In the genomic region with DNA sequence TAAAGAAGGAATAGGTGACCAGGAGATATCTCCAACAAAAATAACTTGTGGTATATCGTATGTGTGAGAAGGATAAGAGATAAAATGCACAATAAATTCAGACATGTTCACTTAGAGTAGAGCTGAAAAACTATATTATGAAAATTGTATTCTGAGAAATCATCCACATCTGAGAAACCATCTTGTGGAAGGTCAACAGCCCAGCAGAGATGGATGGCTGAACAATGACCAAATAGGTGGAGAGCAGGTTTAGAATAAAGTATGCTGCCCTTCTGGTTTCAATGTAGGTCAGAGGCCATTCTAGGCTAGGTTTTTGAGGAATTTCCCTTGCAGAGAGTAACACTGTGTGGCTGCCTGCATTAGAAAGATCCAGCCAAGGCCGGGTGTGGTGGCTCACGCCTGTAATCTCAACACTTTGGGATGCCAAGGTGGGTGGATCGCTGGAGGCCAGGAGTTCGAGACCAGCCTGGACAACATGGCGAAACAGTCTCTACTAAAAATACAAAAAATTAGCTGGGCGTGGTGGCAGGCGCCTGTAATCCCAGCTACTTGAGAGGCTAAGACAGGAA, we compare ENCODE assay signal across 24 cellular contexts. TPM values are rescaled to one million over a fixed set of nuclear protein-coding genes. Genes with fewer than 3 reads are reported as not detected.
DNase-seq lines count a peak whose midpoint lies in the region; ATAC-seq and TF ChIP-seq lines count a peak whose summit lies in the region.
"Had no signal": no experiment of that assay in that cellular context is flagged by ENCODE, and none has a peak within 500 bp of the region (broad histone marks: within the 10 kb centered on the region; RNA-seq: fewer than 3 reads in every experiment).

No MANE protein-coding gene starts in this region.

- POLR2A ChIA-PET in PC-3 (lab: Charles Lee; ENCODE audit: unreplicated experiment): no interaction called here

- no peak overlapping the region for H2BK20ac ChIP-seq in H9 (ENCODE audit: low read depth, low read length, poor library complexity, severe bottlenecking)

- H3K56ac ChIP-seq in H9 (ENCODE audit: insufficient read length, low read depth, low read length): no peak overlapping the region

- H4K8ac ChIP-seq in H9 (replicated peaks; ENCODE audit: insufficient read length, low read depth, low read length): no peak overlapping the region

- no peaks in the 10 kb centered on the region for H3K79me2 ChIP-seq in PC-3 (ENCODE audit: low read length)
- H3K79me2 ChIP-seq in H9 (ENCODE audit: insufficient read depth, low read length): no peaks in the 10 kb centered on the region

- no peak overlapping the region for H3K4ac ChIP-seq in H9 (ENCODE audit: low read depth, low read length)

- peak; percentile 39 for DNase-seq in PC-3
- no peak for DNase-seq in epithelial cell of prostate (ENCODE audit: low read depth, low spot score)
- no peak for DNase-seq in right atrium auricular region (ENCODE audit: low spot score)
- peak in 1 of 2 donors; percentile 60 for DNase-seq in suprapubic skin (ENCODE audit: low spot score in 2 of 2)
- DNase-seq in H9: no peak
- DNase-seq in amniotic stem cell (lab: John Stamatoyannopoulos, UW): no peak
- no peak for DNase-seq in AG08395 (ENCODE audit: low spot score)
- DNase-seq: activated CD4-positive, alpha-beta T cell treated with anti-CD3 and anti-CD28 coated beads for 4 hours; activated T-cell treated with anti-CD3 and anti-CD28 coated beads, Interleukin-2, amount 50 U/mL, for 4 hours; C1 segment of cervical spinal cord; Calu3; caudate nucleus; DND-41; dorsolateral prefrontal cortex; hippocampal formation; immature natural killer cell; NCI-H146; NCI-H526 treated with DMSO at 0.1 percent for 48 hours had no signal

- H2BK15ac ChIP-seq in H9 (ENCODE audit: low read depth, low read length): no peak overlapping the region

- H3K27me3 ChIP-seq in PC-3 (ENCODE audit: low read length): no peaks in the 10 kb centered on the region
- no peaks in the 10 kb centered on the region for H3K27me3 ChIP-seq in right atrium auricular region
- no peaks in the 10 kb centered on the region for H3K27me3 ChIP-seq in suprapubic skin
- H3K27me3 ChIP-seq in H9 (ENCODE audit: insufficient read depth, low read length): no peaks in the 10 kb centered on the region
- H3K27me3 ChIP-seq: dorsolateral prefrontal cortex had no signal

- H3K27me3 Mint-ChIP-seq in H9 (ENCODE audit: low read depth): no peaks in the 10 kb centered on the region

- no peak overlapping the region for H3K23ac ChIP-seq in H9 (ENCODE audit: insufficient read length, low read depth, low read length)

- no peak overlapping the region for H3K4me3 Mint-ChIP-seq in H9
- H3K4me3 Mint-ChIP-seq: activated T-cell treated with anti-CD3 and anti-CD28 coated beads, Interleukin-2, amount 50 U/mL, for 4 hours; neural crest cell had no signal

- no peaks in the 10 kb centered on the region for H3K9me3 ChIP-seq in PC-3 (ENCODE audit: low read length)
- H3K9me3 ChIP-seq in right atrium auricular region: no peaks in the 10 kb centered on the region
- no peaks in the 10 kb centered on the region for H3K9me3 ChIP-seq in suprapubic skin
- no peaks in the 10 kb centered on the region for H3K9me3 ChIP-seq in H9 (ENCODE audit: control insufficient read depth, low read depth, low read length)
- H3K9me3 ChIP-seq: HAP-1 had no signal

- H3K18ac ChIP-seq in H9 (ENCODE audit: insufficient read length, low read depth, low read length): no peak overlapping the region

- H3K9ac ChIP-seq in PC-3 (ENCODE audit: low read length): no peak overlapping the region
- H3K9ac ChIP-seq in H9 (ENCODE audit: extremely low read depth, insufficient read length, low read length): no peak overlapping the region
- H3K9ac ChIP-seq: KMS-11 had no signal

- H3K79me1 ChIP-seq in H9 (ENCODE audit: insufficient read depth, low read depth, low read length, poor library complexity, severe bottlenecking): no peaks in the 10 kb centered on the region

- H3K27ac Mint-ChIP-seq in H9: no peak overlapping the region

- H4K20me1 ChIP-seq in PC-3 (ENCODE audit: low read length) (no peaks in the 10 kb centered on the region), H9 (ENCODE audit: control insufficient read depth, insufficient read depth, insufficient read length) (no peaks in the 10 kb centered on the region)

- no TSS peak for BruUV-seq in PC-3 (replicated peaks; lab: Mats Ljungman, UMichigan)

- ATAC-seq in PC-3 (no peak), HG03378 (IDR thresholded peaks at IDR 0.05; ENCODE audit: unreplicated experiment) (no peak)
- ATAC-seq: activated T-cell treated with anti-CD3 and anti-CD28 coated beads, Interleukin-2, amount 50 U/mL, for 4 hours had no signal

- no peak overlapping the region for H4K5ac ChIP-seq in H9 (ENCODE audit: insufficient read length, low read depth, low read length)

- peaks cover 4 to 7% of the 10 kb centered on the region in 2 experiments; a peak in 3 of 4 replicates for H3K4me1 Mint-ChIP-seq in H9
- H3K4me1 Mint-ChIP-seq: neural crest cell had no signal

- H3T11ph ChIP-seq in H9 (ENCODE audit: low read length): no peak overlapping the region

- H3K23me2 ChIP-seq in H9 (ENCODE audit: insufficient read length, low read depth, low read length, poor library complexity, severe bottlenecking): no peaks in the 10 kb centered on the region

- no peak overlapping the region for H3K4me3 ChIP-seq in PC-3 (ENCODE audit: low read length)
- H3K4me3 ChIP-seq in right atrium auricular region: no peak overlapping the region
- no peak overlapping the region for H3K4me3 ChIP-seq in suprapubic skin
- H3K4me3 ChIP-seq: dorsolateral prefrontal cortex, HAP-1, lung had no signal

- no peak for TF ChIP-seq EP300 in suprapubic skin (IDR thresholded peaks at IDR 0.05)

- no peak overlapping the region for H4K91ac ChIP-seq in H9 (ENCODE audit: insufficient read length, low read depth, low read length)

- H2BK120ac ChIP-seq in H9 (ENCODE audit: low read depth, low read length, poor library complexity, severe bottlenecking): no peak overlapping the region

- 0 out of 2 replicates have a peak, but pooled peaks cover 3% of the 10 kb centered on the region for H3K9me2 ChIP-seq in PC-3 (replicated peaks; ENCODE audit: low read length)

- no peak overlapping the region for H2AK5ac ChIP-seq in H9 (ENCODE audit: insufficient read length, low read length)

- H3K36me3 Mint-ChIP-seq in H9 (ENCODE audit: insufficient read depth in 1 of 3, low read depth in 3 of 3): no peaks in the 10 kb centered on the region

- no peak overlapping the region for H2BK12ac ChIP-seq in H9 (ENCODE audit: insufficient read length, low read depth, low read length)

- no peak overlapping the region for H3K14ac ChIP-seq in H9 (ENCODE audit: insufficient read depth, low read length)

- H2BK5ac ChIP-seq in H9 (ENCODE audit: insufficient read length, low read length): no peak overlapping the region

- H3K9me3 Mint-ChIP-seq in H9: no peaks in the 10 kb centered on the region
- H3K9me3 Mint-ChIP-seq: activated T-cell treated with anti-CD3 and anti-CD28 coated beads, Interleukin-2, amount 50 U/mL, for 4 hours; immature natural killer cell; neural crest cell had no signal

- no peaks in the 10 kb centered on the region for H3F3A ChIP-seq in PC-3 (ENCODE audit: low read length, unreplicated experiment)

- H3K27ac ChIP-seq in PC-3 (ENCODE audit: low read length) (no peak overlapping the region), epithelial cell of prostate (peak overlapping the region; percentile 26), right atrium auricular region (peak overlapping the region; percentile 55 to 80), suprapubic skin (peak overlapping the region; percentile 79), H9 (ENCODE audit: insufficient read length, low read depth, low read length) (no peak overlapping the region)
- H3K27ac ChIP-seq: dorsolateral prefrontal cortex, KMS-11, RWPE1 had no signal

- TF ChIP-seq CTCF in PC-3 (conservative IDR thresholded peaks at IDR 0.05; ENCODE audit: low read depth, low read length) (no peak), right atrium auricular region (IDR thresholded peaks at IDR 0.05) (no peak), suprapubic skin (IDR thresholded peaks at IDR 0.05) (no peak), H9 (conservative IDR thresholded peaks at IDR 0.05) (no peak)

- intact Hi-C loops in PC-3 (cut with micrococcal nuclease): no loop called here

- CTCF ChIA-PET in PC-3 (lab: Charles Lee): no interaction called here

- H2AFZ ChIP-seq in PC-3 (ENCODE audit: low read length) (no peak overlapping the region), H9 (ENCODE audit: low read length) (no peak overlapping the region)

- 80% methylated on average over 8 of the region's 8 CpGs for WGBS in suprapubic skin
- WGBS in H9 (ENCODE audit: extremely low coverage, insufficient read length, low lambda C conversion rate): no CpG with 5 or more reads among the region's 8 CpGs

- no peaks in the 10 kb centered on the region for H3K36me3 ChIP-seq in PC-3 (ENCODE audit: low read depth, low read length)
- H3K36me3 ChIP-seq in right atrium auricular region: no peaks in the 10 kb centered on the region
- H3K36me3 ChIP-seq in suprapubic skin: no peaks in the 10 kb centered on the region
- H3K36me3 ChIP-seq: HAP-1 had no signal

- H3K4me2 ChIP-seq in PC-3 (ENCODE audit: low read length) (no peak overlapping the region), H9 (ENCODE audit: insufficient read depth, insufficient read length, low read length) (no peak overlapping the region)
- H3K4me2 ChIP-seq: KMS-11 had no signal

- no peak for TF ChIP-seq POLR2A in suprapubic skin (IDR thresholded peaks at IDR 0.05)

- H3K4me1 ChIP-seq in PC-3 (ENCODE audit: insufficient read depth, low read length) (peaks cover 18% of the 10 kb centered on the region), right atrium auricular region (peaks cover 0 to 5% of the 10 kb centered on the region in 2 donors), suprapubic skin (peaks cover 34% of the 10 kb centered on the region), H9 (ENCODE audit: insufficient read depth, low read length) (no peaks in the 10 kb centered on the region)
- H3K4me1 ChIP-seq: HAP-1 had no signal

RNA-seq across cellular contexts. Expression of a gene that starts 8.8 kb away (rescaled TPM):
- total RNA-seq in PC-3 (2014; rRNA removed) (116 and 118 TPM in 2 replicates), right atrium auricular region (10 to 100 TPM; 37.5 to 53.1 TPM), suprapubic skin (10 to 100 TPM; 27.0 to 65.7 (median 47.9) TPM), H9 (2021) (25.8 and 26.9 TPM in 2 replicates)

RNA-seq across cellular contexts. Expression of a gene that starts 55.1 kb away (rescaled TPM):
- total RNA-seq in PC-3 (2014; rRNA removed) (69.4 and 70.4 TPM in 2 replicates), right atrium auricular region (10 to 100 TPM; 24.3 to 28.6 TPM), suprapubic skin (10 to 100 TPM; 23.6 to 39.0 (median 31.9) TPM), H9 (2021) (15.0 and 15.8 TPM in 2 replicates)

Comparison
In these comparisons a context has a peak if more than half of its experiments do, and no peak if none do; other contexts are left out.
1. H3K27ac ChIP-seq: peak in epithelial cell of prostate (single experiment), right atrium auricular region (2 of 2) and suprapubic skin (single experiment); none in PC-3 (single experiment) and H9 (single experiment).